ENCODE assay signal across 8 cellular contexts in the genomic region with DNA sequence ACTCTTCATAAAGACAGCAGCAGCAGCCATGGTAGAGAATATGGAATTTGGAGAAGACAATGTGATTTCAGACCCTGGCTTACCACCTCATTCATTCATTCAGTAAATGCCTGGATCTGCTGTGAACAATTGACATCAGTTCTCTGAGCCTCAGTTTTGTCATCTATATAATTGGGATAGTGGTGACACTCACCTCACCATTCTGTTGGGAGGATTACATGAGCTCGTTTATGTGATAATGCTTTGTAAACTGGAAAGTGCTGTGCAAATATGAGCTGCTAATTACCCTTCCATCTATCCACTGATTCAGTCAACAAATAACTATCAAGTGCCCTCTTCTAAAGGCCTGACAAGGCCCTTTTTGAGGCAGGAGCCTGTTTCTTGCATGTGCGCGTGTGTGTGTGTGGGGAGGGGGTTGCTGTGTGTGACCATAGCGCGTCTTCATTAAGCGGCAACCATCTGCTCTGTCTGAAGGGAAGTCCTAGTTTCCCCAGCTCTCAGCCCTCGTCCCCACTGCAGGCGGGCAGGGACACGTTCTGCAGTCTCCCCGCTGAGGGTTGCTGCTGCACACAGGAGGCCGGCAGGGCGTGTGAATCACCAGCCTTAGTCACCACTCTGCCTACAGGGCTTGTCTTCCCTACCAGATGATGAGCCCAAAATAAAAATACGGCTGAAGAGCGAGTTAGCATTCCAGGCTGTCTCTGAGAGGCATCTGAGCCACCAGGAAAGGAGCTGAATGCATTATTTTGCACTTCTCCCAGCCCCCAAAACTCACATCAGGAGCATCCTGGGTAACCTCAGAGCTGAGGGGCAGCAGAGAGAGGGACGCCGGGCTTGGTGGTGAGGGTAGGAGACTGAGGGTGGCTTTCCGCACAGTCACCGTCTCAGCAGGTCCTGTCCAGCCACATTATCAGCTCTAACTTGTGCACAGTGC. TPM values are rescaled to one million over a fixed set of nuclear protein-coding genes. Genes with fewer than 3 reads are reported as not detected.
DNase-seq lines count a peak whose midpoint lies in the region; ATAC-seq, FAIRE-seq and TF ChIP-seq lines count a peak whose summit lies in the region.

No MANE protein-coding gene starts in this region.

- DNase-seq in H54 (ENCODE audit: insufficient read length, low spot score) (peak; percentile 93), NCI-H226 (peak; percentile 85), astrocyte of the spinal cord (ENCODE audit: low read depth, low spot score) (peak; percentile 90), islet precursor cell (peak; percentile 98), ureter (ENCODE audit: low spot score) (peak; percentile 83)
- DNase-seq in activated CD4-positive, alpha-beta T cell treated with anti-CD3 and anti-CD28 coated beads for 1 hour = no peak

- TF ChIP-seq POLR2A in H54 (IDR thresholded peaks at IDR 0.05; ENCODE audit: low read depth, low read length) = peak; percentile 52

- FAIRE-seq in H54 (lab: Jason Lieb, UNC) = no peak

- TF ChIP-seq CTCF in astrocyte of the spinal cord (IDR thresholded peaks at IDR 0.05; ENCODE audit: low read depth, low read length) = no peak

- in situ Hi-C loops in astrocyte of the spinal cord (cut with HindIII; ENCODE audit: low sequenced_read_pairs) = no loop called here

- H3K4me3 ChIP-seq in astrocyte of the spinal cord (ENCODE audit: low read depth, low read length) = no peak overlapping the region

- no peak for ATAC-seq in GM21528 (IDR thresholded peaks at IDR 0.05; ENCODE audit: low FRiP score, unreplicated experiment)
- ATAC-seq in GM18870 (IDR thresholded peaks at IDR 0.05; ENCODE audit: unreplicated experiment) = no peak

RNA-seq across cellular contexts. Expression of a gene that starts 19.9 kb away (rescaled TPM):
- total RNA-seq in ureter = 34.3 TPM
